ENCODE assay signal across 8 cellular contexts in genomic region chr3:43769471-43770425, GRCh38.
DNase-seq lines count a peak whose midpoint lies in the region; ATAC-seq and TF ChIP-seq lines count a peak whose summit lies in the region.

No MANE protein-coding gene starts in this region.

- no peak overlapping the region for H3K27ac Mint-ChIP-seq in activated naive CD4-positive, alpha-beta T cell treated with anti-CD3 and anti-CD28 coated beads, Interleukin-2, amount 10 ng/mL, durations not matched to agents 7 days and 5 days

- 100% methylated on average over 1 of the region's 27 CpGs; no CpG with 5 or more reads in 1 of the 2 donors for WGBS in gastroesophageal sphincter (ENCODE audit: low coverage in 1 of 2), 2 donors

- H3K4me1 Mint-ChIP-seq in activated naive CD4-positive, alpha-beta T cell treated with anti-CD3 and anti-CD28 coated beads, Interleukin-2, amount 10 ng/mL, durations not matched to agents 7 days and 5 days: peaks cover 10% of the 10 kb centered on the region

- H3K27me3 ChIP-seq in gastroesophageal sphincter (no peaks in the 10 kb centered on the region), neutrophil (no peaks in the 10 kb centered on the region)

- H3K4me1 ChIP-seq in gastroesophageal sphincter (peaks cover 5 to 60% (median 27%) of the 10 kb centered on the region in 3 donors), neutrophil (ENCODE audit: control insufficient read depth in 1 of 2, insufficient read depth in 1 of 2, low read depth in 1 of 2, low read length in 1 of 2) (peaks cover 23 to 28% of the 10 kb centered on the region in 2 experiments)

- no peaks in the 10 kb centered on the region for H3K9me3 ChIP-seq in gastroesophageal sphincter
- H3K9me3 ChIP-seq in neutrophil: no peaks in the 10 kb centered on the region

- H3K27ac ChIP-seq in gastroesophageal sphincter: peak overlapping the region; percentile 50 to 86 (median 77)
- H3K27ac ChIP-seq in neutrophil: peak overlapping the region; percentile 1

- H3K36me3 Mint-ChIP-seq in activated naive CD4-positive, alpha-beta T cell treated with anti-CD3 and anti-CD28 coated beads, Interleukin-2, amount 10 ng/mL, durations not matched to agents 7 days and 5 days: no peaks in the 10 kb centered on the region

- no peaks in the 10 kb centered on the region for H3K36me3 ChIP-seq in gastroesophageal sphincter
- H3K36me3 ChIP-seq in neutrophil: no peaks in the 10 kb centered on the region

- no peaks in the 10 kb centered on the region for H3K9me3 Mint-ChIP-seq in activated naive CD4-positive, alpha-beta T cell treated with anti-CD3 and anti-CD28 coated beads, Interleukin-2, amount 10 ng/mL, durations not matched to agents 7 days and 5 days

- peak; percentile 81 to 96 (median 94) for TF ChIP-seq CTCF in gastroesophageal sphincter (IDR thresholded peaks at IDR 0.05)
- peak; percentile 90 for TF ChIP-seq CTCF in neutrophil (IDR thresholded peaks at IDR 0.05)

- H3K27me3 Mint-ChIP-seq in activated naive CD4-positive, alpha-beta T cell treated with anti-CD3 and anti-CD28 coated beads, Interleukin-2, amount 10 ng/mL, durations not matched to agents 7 days and 5 days: peaks cover 40% of the 10 kb centered on the region

- H3K4me3 ChIP-seq in gastroesophageal sphincter: peak overlapping the region; percentile 2 to 44
- H3K4me3 ChIP-seq in neutrophil (ENCODE audit: low read depth in 1 of 2, low read length in 1 of 2): peak overlapping the region; percentile 4 to 39

- peak; percentile 93 for ATAC-seq in gastroesophageal sphincter

- no peak for TF ChIP-seq EP300 in gastroesophageal sphincter (IDR thresholded peaks at IDR 0.05)

- in situ Hi-C loops in SK-MEL-5 (cut with HindIII; ENCODE audit: low pct_unique_long_range_greater_than_20kb, low sequenced_read_pairs): no loop called here

- no peak overlapping the region for H3K4me3 Mint-ChIP-seq in activated naive CD4-positive, alpha-beta T cell treated with anti-CD3 and anti-CD28 coated beads, Interleukin-2, amount 10 ng/mL, durations not matched to agents 7 days and 5 days

- CTCF ChIA-PET in activated naive CD4-positive, alpha-beta T cell treated with anti-CD3 and anti-CD28 coated beads, Interleukin-2, amount 10 ng/mL, durations not matched to agents 7 days and 5 days (lab: Charles Lee): interaction anchor here (0.7 to 2.3 kb wide), 11 partner anchors 10 to 441 kb away, joined by 3 to 22 read pairs (median 4); partner anchors contain the start of gene ABHD5

- DNase-seq in activated gamma-delta T cell treated with Interleukin-2 at 50 U/mL for 16 hours: peak; percentile 68
- DNase-seq in activated gamma-delta T cell (lab: John Stamatoyannopoulos, UW): no peak
- peak; percentile 97 for DNase-seq in M059J (ENCODE audit: low read depth)
- DNase-seq in SK-MEL-5 (ENCODE audit: low read depth, low spot score): peak; percentile 97
- DNase-seq in activated naive CD4-positive, alpha-beta T cell treated with anti-CD3 and anti-CD28 coated beads, Interleukin-2, amount 10 ng/mL, durations not matched to agents 7 days and 5 days: peak; percentile 78
- DNase-seq in stromal cell of bone marrow (ENCODE audit: low read depth): peak; percentile 92

- no peak for TF ChIP-seq POLR2A in gastroesophageal sphincter (IDR thresholded peaks at IDR 0.05)
